ENCODE assay signal across 19 cellular contexts in genomic region chr5:77985247-77985646, GRCh38.
"Had no signal": no experiment of that assay in that cellular context is flagged by ENCODE, and none has a peak within 500 bp of the region (broad histone marks: within the 10 kb centered on the region; RNA-seq: fewer than 3 reads in every experiment).

No MANE protein-coding gene starts in this region.

- DNase-seq: activated CD4-positive, alpha-beta memory T cell treated with anti-CD3 and anti-CD28 coated beads for 36 hours; activated CD4-positive, alpha-beta T cell treated with anti-CD3 and anti-CD28 coated beads for 4 hours; activated CD4-positive, CD25-positive, alpha-beta regulatory T cell; activated effector memory CD4-positive, alpha-beta T cell treated with Interleukin-2 at 50 U/mL for 16 hours; activated naive CD4-positive, alpha-beta T cell treated with anti-CD3 and anti-CD28 coated beads for 36 hours; activated naive CD8-positive, alpha-beta T cell treated with anti-CD3 and anti-CD28 coated beads, Interleukin-2, amount 50 U/mL, for 24 hours; activated T-cell treated with anti-CD3 and anti-CD28 coated beads, Interleukin-2, amount 50 U/mL, for 72 hours; aorta; heart left ventricle; left cardiac atrium; retina; spleen; stimulated activated CD4-positive, alpha-beta T cell treated with anti-CD3 and anti-CD28 coated beads, Interleukin-4, amount 100 ng/mL, for 1 hour; stimulated activated naive CD4-positive, alpha-beta T cell; T-helper 17 cell; thyroid gland had no signal

- H3K27ac Mint-ChIP-seq: activated CD4-positive, alpha-beta memory T cell treated with anti-CD3 and anti-CD28 coated beads for 36 hours; activated naive CD4-positive, alpha-beta T cell treated with anti-CD3 and anti-CD28 coated beads for 36 hours; activated naive CD8-positive, alpha-beta T cell treated with anti-CD3 and anti-CD28 coated beads, Interleukin-2, amount 50 U/mL, for 24 hours; activated T-cell treated with anti-CD3 and anti-CD28 coated beads, Interleukin-2, amount 50 U/mL, for 72 hours; brain; memory B cell; progenitor cell of endocrine pancreas; T-helper 17 cell had no signal

- H3K27me3 Mint-ChIP-seq: activated CD4-positive, alpha-beta memory T cell treated with anti-CD3 and anti-CD28 coated beads for 36 hours had no signal

- H3K9me3 Mint-ChIP-seq: activated CD4-positive, alpha-beta memory T cell treated with anti-CD3 and anti-CD28 coated beads for 36 hours; activated naive CD4-positive, alpha-beta T cell treated with anti-CD3 and anti-CD28 coated beads for 36 hours; activated naive CD8-positive, alpha-beta T cell treated with anti-CD3 and anti-CD28 coated beads, Interleukin-2, amount 50 U/mL, for 24 hours; activated T-cell treated with anti-CD3 and anti-CD28 coated beads, Interleukin-2, amount 50 U/mL, for 72 hours; memory B cell had no signal

- H3K4me3 Mint-ChIP-seq: activated CD4-positive, alpha-beta memory T cell treated with anti-CD3 and anti-CD28 coated beads for 36 hours; activated naive CD4-positive, alpha-beta T cell treated with anti-CD3 and anti-CD28 coated beads for 36 hours; activated naive CD8-positive, alpha-beta T cell treated with anti-CD3 and anti-CD28 coated beads, Interleukin-2, amount 50 U/mL, for 24 hours; activated T-cell treated with anti-CD3 and anti-CD28 coated beads, Interleukin-2, amount 50 U/mL, for 72 hours; brain; memory B cell; T-helper 17 cell had no signal

- H3K4me1 Mint-ChIP-seq: memory B cell, T-helper 17 cell had no signal

- H3K4me1 ChIP-seq: spleen, thyroid gland had no signal

- H3K36me3 ChIP-seq: heart left ventricle, thyroid gland had no signal

- H3K4me3 ChIP-seq: heart left ventricle, spleen, thyroid gland had no signal

- H3K9me3 ChIP-seq: heart left ventricle, spleen, thyroid gland had no signal

- H3K27ac ChIP-seq: heart left ventricle, spleen, thyroid gland had no signal

- H3K27me3 ChIP-seq: thyroid gland had no signal

- H3K36me3 Mint-ChIP-seq: activated CD4-positive, alpha-beta memory T cell treated with anti-CD3 and anti-CD28 coated beads for 36 hours; brain; memory B cell had no signal

- ATAC-seq: activated naive CD8-positive, alpha-beta T cell treated with anti-CD3 and anti-CD28 coated beads, Interleukin-2, amount 50 U/mL, for 24 hours; activated T-cell treated with anti-CD3 and anti-CD28 coated beads, Interleukin-2, amount 50 U/mL, for 72 hours; heart left ventricle; left cardiac atrium; T-helper 17 cell had no signal
